Comparison of ENCODE assay signal across 27 cellular contexts in genomic region chr15:60993008-60993407, GRCh38.
DNase-seq lines count a peak whose midpoint lies in the region; ATAC-seq, FAIRE-seq and TF ChIP-seq lines count a peak whose summit lies in the region.
"Had no signal": no experiment of that assay in that cellular context is flagged by ENCODE, and none has a peak within 500 bp of the region (broad histone marks: within the 10 kb centered on the region; RNA-seq: fewer than 3 reads in every experiment).

No MANE protein-coding gene starts in this region.

- H2AFZ ChIP-seq in endothelial cell of umbilical vein (ENCODE audit: low read depth, low read length) (no peak overlapping the region), osteoblast (ENCODE audit: low read length) (no peak overlapping the region)

- no peaks in the 10 kb centered on the region for H3K9me3 ChIP-seq in endothelial cell of umbilical vein (replicated peaks; ENCODE audit: control insufficient read depth, insufficient read depth, low read length)
- no peaks in the 10 kb centered on the region for H3K9me3 ChIP-seq in osteoblast (ENCODE audit: low read depth, low read length)
- H3K9me3 ChIP-seq: BLaER1 treated with 17β-estradiol and CSF1 and Interleukin-3, amounts not matched to agents 10 nM and 100 nM; tibial artery had no signal

- H3K9me3 Mint-ChIP-seq in type B pancreatic cell = no peaks in the 10 kb centered on the region
- no peaks in the 10 kb centered on the region for H3K9me3 Mint-ChIP-seq in activated T-helper 17 cell treated with anti-CD3 and anti-CD28 coated beads, Interleukin-2, amount 50 U/mL, for 72 hours
- H3K9me3 Mint-ChIP-seq: activated naive CD4-positive, alpha-beta T cell treated with anti-CD3 and anti-CD28 coated beads, Interleukin-2, amount 10 ng/mL, durations not matched to agents 7 days and 5 days; brain; dendritic cell treated with granulocyte-macrophage colony-stimulating factor and Interleukin-4, amounts not matched to agents 40 ng/mL and 50 ng/mL, for 4 days; T-helper 1 cell treated with Interleukin-12 subunit alpha and Interleukin-12 subunit beta and Interleukin-4 antibody, amounts not matched to agents 30 μg/mL and 1 μg/mL, for 36 hours had no signal

- ATAC-seq in activated T-helper 17 cell treated with anti-CD3 and anti-CD28 coated beads, Interleukin-2, amount 50 U/mL, for 72 hours (replicated peaks) = no peak
- ATAC-seq: GM12878, right cardiac atrium had no signal

- intact Hi-C loops in endothelial cell of umbilical vein (cut with micrococcal nuclease) = no loop called here

- CTCF ChIA-PET in endothelial cell of umbilical vein (lab: Charles Lee) = interaction anchor here (0.6 to 1.0 kb wide), 2 partner anchors 76 to 409 kb away, joined by 4 read pairs; no protein-coding TSS in a partner anchor

- no peaks in the 10 kb centered on the region for H3K9me1 ChIP-seq in endothelial cell of umbilical vein (replicated peaks; ENCODE audit: control insufficient read depth, extremely low read depth, insufficient read depth, low read length)

- no peaks in the 10 kb centered on the region for H4K20me1 ChIP-seq in endothelial cell of umbilical vein (replicated peaks; ENCODE audit: control insufficient read depth, extremely low read depth, insufficient read depth, low read length)
- H4K20me1 ChIP-seq in osteoblast (ENCODE audit: insufficient read depth, low read length) = no peaks in the 10 kb centered on the region
- H4K20me1 ChIP-seq: BLaER1 treated with 17β-estradiol and CSF1 and Interleukin-3, amounts not matched to agents 10 nM and 100 nM had no signal

- POLR2A ChIA-PET in endothelial cell of umbilical vein (lab: Charles Lee) = no interaction called here

- no peak overlapping the region for H3K27ac ChIP-seq in endothelial cell of umbilical vein (ENCODE audit: insufficient read depth, low read depth, low read length)
- no peak overlapping the region for H3K27ac ChIP-seq in osteoblast (ENCODE audit: low read depth, low read length)
- H3K27ac ChIP-seq: BLaER1 treated with 17β-estradiol and CSF1 and Interleukin-3, amounts not matched to agents 10 nM and 100 nM; tibial artery; WERI-Rb-1 had no signal

- FAIRE-seq in endothelial cell of umbilical vein (lab: Jason Lieb, UNC) = no peak
- FAIRE-seq: D721Med, G401.6, GM12878, H1 had no signal

- H3K4me2 ChIP-seq in endothelial cell of umbilical vein (ENCODE audit: insufficient read depth, low read length) = no peak overlapping the region
- H3K4me2 ChIP-seq in osteoblast (ENCODE audit: insufficient read depth, low read length) = no peak overlapping the region
- H3K4me2 ChIP-seq: BLaER1 treated with 17β-estradiol and CSF1 and Interleukin-3, amounts not matched to agents 10 nM and 100 nM had no signal

- H3K79me2 ChIP-seq in endothelial cell of umbilical vein (ENCODE audit: control insufficient read depth, insufficient read depth, low read length) = no peaks in the 10 kb centered on the region
- H3K79me2 ChIP-seq in osteoblast (ENCODE audit: insufficient read depth, low read length) = no peaks in the 10 kb centered on the region

- H3K9ac ChIP-seq in endothelial cell of umbilical vein (replicated peaks; ENCODE audit: extremely low read depth, insufficient read depth, low read length) = no peak overlapping the region
- H3K9ac ChIP-seq: BLaER1 treated with 17β-estradiol and CSF1 and Interleukin-3, amounts not matched to agents 10 nM and 100 nM had no signal

- H3K27me3 ChIP-seq in endothelial cell of umbilical vein (ENCODE audit: control insufficient read depth in 2 of 2, insufficient read depth in 2 of 2, low read length in 2 of 2) = no peaks in the 10 kb centered on the region
- H3K27me3 ChIP-seq in osteoblast (ENCODE audit: insufficient read depth, low read length) = no peaks in the 10 kb centered on the region
- H3K27me3 ChIP-seq: BLaER1 treated with 17β-estradiol and CSF1 and Interleukin-3, amounts not matched to agents 10 nM and 100 nM; tibial artery had no signal

- H3K36me3 Mint-ChIP-seq in type B pancreatic cell = no peaks in the 10 kb centered on the region
- H3K36me3 Mint-ChIP-seq in activated T-helper 17 cell treated with anti-CD3 and anti-CD28 coated beads, Interleukin-2, amount 50 U/mL, for 72 hours (ENCODE audit: low read depth) = no peaks in the 10 kb centered on the region
- H3K36me3 Mint-ChIP-seq: activated naive CD4-positive, alpha-beta T cell treated with anti-CD3 and anti-CD28 coated beads, Interleukin-2, amount 10 ng/mL, durations not matched to agents 7 days and 5 days; brain had no signal

- TF ChIP-seq CTCF in endothelial cell of umbilical vein (IDR thresholded peaks at IDR 0.05; ENCODE audit: extremely low read depth in 1 of 2, insufficient read depth in 1 of 2, low read depth in 1 of 2, low read length in 2 of 2) (no peak), osteoblast (IDR thresholded peaks at IDR 0.05; ENCODE audit: extremely low read depth, low read depth, low read length) (no peak), type B pancreatic cell (conservative IDR thresholded peaks at IDR 0.05) (no peak)

- H3K36me3 ChIP-seq in endothelial cell of umbilical vein (ENCODE audit: control insufficient read depth in 2 of 2, extremely low read depth in 1 of 2, insufficient read depth in 2 of 2, low read length in 2 of 2) = no peaks in the 10 kb centered on the region
- H3K36me3 ChIP-seq in osteoblast (ENCODE audit: insufficient read depth, low read length) = no peaks in the 10 kb centered on the region
- H3K36me3 ChIP-seq: BLaER1 treated with 17β-estradiol and CSF1 and Interleukin-3, amounts not matched to agents 10 nM and 100 nM; tibial artery; WERI-Rb-1 had no signal

- no peak overlapping the region for H3K4me3 ChIP-seq in endothelial cell of umbilical vein (replicated peaks in 1 of 3; ENCODE audit: insufficient read depth in 1 of 3, low read depth in 1 of 3, low read length in 3 of 3)
- no peak overlapping the region for H3K4me3 ChIP-seq in osteoblast (ENCODE audit: insufficient read depth, low read length)
- H3K4me3 ChIP-seq: BLaER1 treated with 17β-estradiol and CSF1 and Interleukin-3, amounts not matched to agents 10 nM and 100 nM; GM12878; tibial artery had no signal

- DNase-seq in EL = peak; percentile 85
- peak; percentile 78 for DNase-seq in RPMI7951 (ENCODE audit: low read depth)
- no peak for DNase-seq in endothelial cell of umbilical vein (ENCODE audit: low read depth, low spot score)
- peak; percentile 17 for DNase-seq in osteoblast (ENCODE audit: insufficient read length, low spot score, missing footprints)
- no peak for DNase-seq in cortex of kidney (lab: John Stamatoyannopoulos, UW)
- DNase-seq in HK-2 (ENCODE audit: unreplicated experiment) = no peak
- DNase-seq in type B pancreatic cell (ENCODE audit: extremely low spot score, unreplicated experiment) = no peak
- DNase-seq: activated CD4-positive, alpha-beta T cell treated with anti-CD3 and anti-CD28 coated beads, Interleukin-2, amount 50 U/mL, for 4 hours; activated naive CD4-positive, alpha-beta T cell treated with anti-CD3 and anti-CD28 coated beads, Interleukin-2, amount 10 ng/mL, durations not matched to agents 7 days and 5 days; activated T-cell treated with anti-CD3 and anti-CD28 coated beads, Interleukin-2, amount 50 U/mL, for 1 hour; NCI-H1417; NCI-H524; nucleus accumbens; right cardiac atrium; Right ventricle myocardium superior; stimulated activated naive CD4-positive, alpha-beta T cell; tibial artery; WERI-Rb-1 had no signal

- H3K4me1 ChIP-seq in endothelial cell of umbilical vein (ENCODE audit: control insufficient read depth, extremely low read depth, insufficient read depth, low read length) = peaks cover 11% of the 10 kb centered on the region
- peaks cover 4% of the 10 kb centered on the region for H3K4me1 ChIP-seq in osteoblast (ENCODE audit: insufficient read depth, low read length)
- H3K4me1 ChIP-seq: tibial artery had no signal

- no peak for TF ChIP-seq POLR2A in endothelial cell of umbilical vein (IDR thresholded peaks at IDR 0.05; ENCODE audit: low read depth, low read length)

- peaks cover 23% of the 10 kb centered on the region for H3K4me1 Mint-ChIP-seq in type B pancreatic cell (ENCODE audit: unreplicated experiment)
- H3K4me1 Mint-ChIP-seq in activated T-helper 17 cell treated with anti-CD3 and anti-CD28 coated beads, Interleukin-2, amount 50 U/mL, for 72 hours = no peaks in the 10 kb centered on the region
- H3K4me1 Mint-ChIP-seq: activated naive CD4-positive, alpha-beta T cell treated with anti-CD3 and anti-CD28 coated beads, Interleukin-2, amount 10 ng/mL, durations not matched to agents 7 days and 5 days had no signal

- H3K27ac Mint-ChIP-seq in type B pancreatic cell = no peak overlapping the region
- no peak overlapping the region for H3K27ac Mint-ChIP-seq in activated T-helper 17 cell treated with anti-CD3 and anti-CD28 coated beads, Interleukin-2, amount 50 U/mL, for 72 hours
- H3K27ac Mint-ChIP-seq: activated naive CD4-positive, alpha-beta T cell treated with anti-CD3 and anti-CD28 coated beads, Interleukin-2, amount 10 ng/mL, durations not matched to agents 7 days and 5 days; dendritic cell treated with granulocyte-macrophage colony-stimulating factor and Interleukin-4, amounts not matched to agents 40 ng/mL and 50 ng/mL, for 4 days; T-helper 1 cell treated with Interleukin-12 subunit alpha and Interleukin-12 subunit beta and Interleukin-4 antibody, amounts not matched to agents 30 μg/mL and 1 μg/mL, for 36 hours had no signal

- BruUV-seq in endothelial cell of umbilical vein (replicated peaks; lab: Mats Ljungman, UMichigan) = no TSS peak

- H3K4me3 Mint-ChIP-seq in type B pancreatic cell = no peak overlapping the region
- H3K4me3 Mint-ChIP-seq in activated T-helper 17 cell treated with anti-CD3 and anti-CD28 coated beads, Interleukin-2, amount 50 U/mL, for 72 hours = no peak overlapping the region
- H3K4me3 Mint-ChIP-seq: activated naive CD4-positive, alpha-beta T cell treated with anti-CD3 and anti-CD28 coated beads, Interleukin-2, amount 10 ng/mL, durations not matched to agents 7 days and 5 days; brain; dendritic cell treated with granulocyte-macrophage colony-stimulating factor and Interleukin-4, amounts not matched to agents 40 ng/mL and 50 ng/mL, for 4 days; T-helper 1 cell treated with Interleukin-12 subunit alpha and Interleukin-12 subunit beta and Interleukin-4 antibody, amounts not matched to agents 30 μg/mL and 1 μg/mL, for 36 hours had no signal

- no peaks in the 10 kb centered on the region for H3K27me3 Mint-ChIP-seq in type B pancreatic cell
- H3K27me3 Mint-ChIP-seq in activated T-helper 17 cell treated with anti-CD3 and anti-CD28 coated beads, Interleukin-2, amount 50 U/mL, for 72 hours = peaks cover 15% of the 10 kb centered on the region
- H3K27me3 Mint-ChIP-seq: brain had no signal

- dilution Hi-C loops in endothelial cell of umbilical vein (cut with MboI; ENCODE audit: extremely low pct_ligation_motif_present, low sequenced_read_pairs) = no loop called here

TF ChIP-seq in endothelial cell of umbilical vein, 7 proteins besides CTCF, POLR2A, EP300 and RAD21 (continues in another document):
- TF ChIP-seq MYC (IDR thresholded peaks at IDR 0.05; ENCODE audit: low read depth, low read length) (no peak), FOS (IDR thresholded peaks at IDR 0.05; ENCODE audit: borderline replicate concordance, insufficient read depth, low read length) (peak; percentile 17), JUN (IDR thresholded peaks at IDR 0.05; ENCODE audit: borderline replicate concordance, insufficient read depth, insufficient read length, low read depth) (no peak)

Comparison
In these comparisons a context has a peak if more than half of its experiments do, and no peak if none do; other contexts are left out.
1. DNase-seq: peak in EL (single experiment), RPMI7951 (single experiment) and osteoblast (single experiment); none in endothelial cell of umbilical vein (single experiment), cortex of kidney (single experiment), HK-2 (single experiment) and type B pancreatic cell (single experiment).